In genomic region chr19:21202865-21203494, GRCh38 we compare ENCODE assay signal across 8 cellular contexts.
DNase-seq lines count a peak whose midpoint lies in the region; ATAC-seq and TF ChIP-seq lines count a peak whose summit lies in the region.

No MANE protein-coding gene starts in this region.

- H3K4me1 ChIP-seq in tibial artery, result no peaks in the 10 kb centered on the region

- H3K27me3 ChIP-seq in GM06990 (replicated peaks; ENCODE audit: control insufficient read depth, insufficient read depth, low read length) (no peaks in the 10 kb centered on the region), brain microvascular endothelial cell (replicated peaks) (no peaks in the 10 kb centered on the region), tibial artery (no peaks in the 10 kb centered on the region)

- H3K27ac ChIP-seq in brain microvascular endothelial cell (no peak overlapping the region), tibial artery (no peak overlapping the region)

- H3K4me3 ChIP-seq in GM06990 (replicated peaks; ENCODE audit: low read depth, low read length), result no peak overlapping the region
- H3K4me3 ChIP-seq in brain microvascular endothelial cell (ENCODE audit: low read depth, low read length), result no peak overlapping the region
- H3K4me3 ChIP-seq in tibial artery, result no peak overlapping the region

- intact Hi-C loops in tibial artery (cut with DNase I; ENCODE audit: low total_unique reads), result loop anchor here (5.0 kb wide), 1 partner anchor 274 kb away; no protein-coding TSS in a partner anchor

- ATAC-seq in HG03108 (IDR thresholded peaks at IDR 0.05; ENCODE audit: unreplicated experiment) (no peak), HG03159 (IDR thresholded peaks at IDR 0.05; ENCODE audit: unreplicated experiment) (no peak)

- DNase-seq in AG08395 (ENCODE audit: low spot score), result peak; percentile 41
- no peak for DNase-seq in GM06990 (ENCODE audit: extremely low read depth, insufficient read length)
- DNase-seq in NCI-H82 (lab: John Stamatoyannopoulos, UW), result peak; percentile 70
- DNase-seq in brain microvascular endothelial cell, result no peak
- DNase-seq in kidney tubule cell (ENCODE audit: low spot score), result peak; percentile 50
- no peak for DNase-seq in tibial artery

- H3K36me3 ChIP-seq in GM06990 (ENCODE audit: control insufficient read depth, insufficient read depth, low read length) (no peaks in the 10 kb centered on the region), brain microvascular endothelial cell (replicated peaks) (no peaks in the 10 kb centered on the region), tibial artery (no peaks in the 10 kb centered on the region)

- in situ Hi-C loops in brain microvascular endothelial cell (cut with HindIII; ENCODE audit: low pct_ligation_motif_present, low sequenced_read_pairs), result no loop called here

- H3K9me3 ChIP-seq in tibial artery, result no peaks in the 10 kb centered on the region

- peak; percentile 46 for TF ChIP-seq CTCF in GM06990 (IDR thresholded peaks at IDR 0.05; ENCODE audit: insufficient read depth, low read length, poor library complexity, severe bottlenecking)
- TF ChIP-seq CTCF in brain microvascular endothelial cell (IDR thresholded peaks at IDR 0.05; ENCODE audit: low read depth, low read length, missing control alignments), result peak; percentile 27
- TF ChIP-seq CTCF in tibial artery (IDR thresholded peaks at IDR 0.05), result peak; percentile 39 to 52

Comparison
In these comparisons a context has a peak if more than half of its experiments do, and no peak if none do; other contexts are left out.
1. DNase-seq: peak in AG08395 (single experiment), NCI-H82 (single experiment) and kidney tubule cell (single experiment); none in GM06990 (single experiment), brain microvascular endothelial cell (single experiment) and tibial artery (0 of 2).
2. Peak in every context shown above with its lines, with median percentiles within 50 percentile points of each other: CTCF ChIP-seq.